ENCODE assay signal across 1 cellular context in the genomic region with DNA sequence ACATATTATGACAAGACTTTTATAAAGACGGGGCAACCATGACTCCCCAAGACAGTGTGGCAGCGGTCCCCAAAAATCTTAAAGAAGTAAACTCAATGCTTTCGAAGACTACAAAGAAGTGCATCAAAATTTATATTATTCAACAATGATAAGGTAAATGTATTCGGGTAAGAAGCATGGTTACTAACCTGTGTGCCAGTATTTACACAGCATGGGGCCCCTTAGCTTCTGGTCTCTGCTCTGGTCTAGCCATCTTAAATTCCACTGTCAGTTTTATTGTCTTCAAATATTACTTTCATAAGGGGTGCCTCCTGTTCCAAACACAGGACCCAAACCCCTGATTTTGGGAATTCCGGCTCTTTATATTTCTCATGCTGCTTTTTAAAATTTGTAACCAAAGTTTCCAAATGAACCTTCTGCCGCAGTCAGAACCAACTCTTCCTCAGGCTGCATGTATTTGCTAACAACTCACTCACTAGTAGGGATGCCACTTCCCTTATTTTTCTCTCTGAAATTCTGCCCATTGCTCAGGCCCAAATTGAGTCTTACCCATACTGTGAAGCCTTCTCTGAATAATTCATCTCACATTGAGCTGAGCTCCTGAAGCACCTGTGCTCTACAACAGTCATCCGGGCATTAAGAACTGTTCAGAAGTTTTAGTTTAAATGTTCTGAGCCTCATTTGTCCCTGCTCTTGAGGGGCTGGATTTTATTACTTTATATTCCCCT.
TF ChIP-seq lines count a peak whose summit lies in the region.

No MANE protein-coding gene starts in this region.

TF ChIP-seq in HEK293, 187 proteins besides CTCF, POLR2A, EP300 and RAD21 (continued from another document):
- TF ChIP-seq, protein P1, sequence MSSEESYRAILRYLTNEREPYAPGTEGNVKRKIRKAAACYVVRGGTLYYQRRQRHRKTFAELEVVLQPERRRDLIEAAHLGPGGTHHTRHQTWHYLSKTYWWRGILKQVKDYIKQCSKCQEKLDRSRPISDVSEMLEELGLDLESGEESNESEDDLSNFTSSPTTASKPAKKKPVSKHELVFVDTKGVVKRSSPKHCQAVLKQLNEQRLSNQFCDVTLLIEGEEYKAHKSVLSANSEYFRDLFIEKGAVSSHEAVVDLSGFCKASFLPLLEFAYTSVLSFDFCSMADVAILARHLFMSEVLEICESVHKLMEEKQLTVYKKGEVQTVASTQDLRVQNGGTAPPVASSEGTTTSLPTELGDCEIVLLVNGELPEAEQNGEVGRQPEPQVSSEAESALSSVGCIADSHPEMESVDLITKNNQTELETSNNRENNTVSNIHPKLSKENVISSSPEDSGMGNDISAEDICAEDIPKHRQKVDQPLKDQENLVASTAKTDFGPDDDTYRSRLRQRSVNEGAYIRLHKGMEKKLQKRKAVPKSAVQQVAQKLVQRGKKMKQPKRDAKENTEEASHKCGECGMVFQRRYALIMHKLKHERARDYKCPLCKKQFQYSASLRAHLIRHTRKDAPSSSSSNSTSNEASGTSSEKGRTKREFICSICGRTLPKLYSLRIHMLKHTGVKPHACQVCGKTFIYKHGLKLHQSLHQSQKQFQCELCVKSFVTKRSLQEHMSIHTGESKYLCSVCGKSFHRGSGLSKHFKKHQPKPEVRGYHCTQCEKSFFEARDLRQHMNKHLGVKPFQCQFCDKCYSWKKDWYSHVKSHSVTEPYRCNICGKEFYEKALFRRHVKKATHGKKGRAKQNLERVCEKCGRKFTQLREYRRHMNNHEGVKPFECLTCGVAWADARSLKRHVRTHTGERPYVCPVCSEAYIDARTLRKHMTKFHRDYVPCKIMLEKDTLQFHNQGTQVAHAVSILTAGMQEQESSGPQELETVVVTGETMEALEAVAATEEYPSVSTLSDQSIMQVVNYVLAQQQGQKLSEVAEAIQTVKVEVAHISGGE (tag by site-specific recombination; conservative IDR thresholded peaks at IDR 0.05; ENCODE audit: low read depth) = peak; percentile 47; the same call in 1 of the 2 replicates
